11 cellular contexts compared by ENCODE assay signal in the genomic region with DNA sequence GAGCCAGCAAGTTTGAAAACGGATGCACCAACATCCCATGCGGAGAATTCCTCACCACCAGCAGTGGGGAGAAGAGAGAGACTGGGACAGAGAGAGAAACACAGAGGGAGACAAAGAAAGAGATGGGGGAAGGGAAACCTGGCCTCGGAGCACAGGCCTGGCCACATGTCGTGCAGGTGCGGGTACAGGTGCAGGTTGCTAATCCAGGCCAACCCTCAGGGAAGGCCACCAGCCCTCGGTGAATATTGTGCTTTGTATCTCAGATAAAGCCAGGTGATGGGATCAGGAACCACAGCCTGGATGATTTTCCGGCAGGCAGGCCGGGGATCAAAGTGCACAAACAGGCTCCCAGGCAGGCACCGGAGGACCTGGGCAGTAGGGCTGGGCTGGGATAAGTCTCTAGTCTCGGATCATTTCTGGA. TPM values are rescaled to one million over a fixed set of nuclear protein-coding genes. Genes with fewer than 3 reads are reported as not detected.
DNase-seq lines count a peak whose midpoint lies in the region; ATAC-seq lines count a peak whose summit lies in the region.
"Had no signal": no experiment of that assay in that cellular context is flagged by ENCODE, and none has a peak within 500 bp of the region (broad histone marks: within the 10 kb centered on the region; RNA-seq: fewer than 3 reads in every experiment).

No MANE protein-coding gene starts in this region.

- H3K4me3 ChIP-seq in H7 (ENCODE audit: insufficient read depth, low read depth, low read length) (no peak overlapping the region), iPS DF 6.9 (ENCODE audit: low read length) (no peak overlapping the region)

- H3K9me3 Mint-ChIP-seq in activated naive CD8-positive, alpha-beta T cell treated with anti-CD3 and anti-CD28 coated beads for 36 hours, result no peaks in the 10 kb centered on the region
- peaks cover 7% of the 10 kb centered on the region for H3K9me3 Mint-ChIP-seq in activated T-helper 17 cell treated with anti-CD3 and anti-CD28 coated beads, Interleukin-2, amount 50 U/mL, for 72 hours
- H3K9me3 Mint-ChIP-seq: CD8-positive, alpha-beta T cell had no signal

- WGBS in iPS DF 6.9 (ENCODE audit: insufficient coverage, insufficient read length), result no CpG with 5 or more reads among the region's 10 CpGs

- intact Hi-C loops in posterior vena cava (cut with DNase I), result loop anchor here in 1 of 2 donors (5.0 kb wide), 1 partner anchor 43 kb away; no protein-coding TSS in a partner anchor

- peaks cover 15% of the 10 kb centered on the region for H3K27me3 ChIP-seq in H7 (ENCODE audit: control insufficient read depth, insufficient read depth, low read length)
- H3K27me3 ChIP-seq in iPS DF 6.9 (ENCODE audit: control insufficient read depth, insufficient read depth, low read length), result peaks cover 5% of the 10 kb centered on the region; the same call in 1 of the 2 replicates

- DNase-seq in H7 (peak; percentile 79), SW480 (ENCODE audit: low spot score) (peak; percentile 81), iPS DF 6.9 (ENCODE audit: low read depth, low spot score) (no peak), posterior vena cava (ENCODE audit: low spot score) (peak; percentile 47)
- no peak for DNase-seq in activated naive CD8-positive, alpha-beta T cell treated with anti-CD3 and anti-CD28 coated beads for 36 hours
- DNase-seq in stimulated activated CD4-positive, alpha-beta T cell treated with anti-CD3 and anti-CD28 coated beads, Interleukin-2, amount 100 ng/mL, for 48 hours, result no peak
- DNase-seq: NCI-H510A, SW 1271 had no signal

- H3K4me3 Mint-ChIP-seq in activated naive CD8-positive, alpha-beta T cell treated with anti-CD3 and anti-CD28 coated beads for 36 hours, result no peak overlapping the region
- no peak overlapping the region for H3K4me3 Mint-ChIP-seq in activated T-helper 17 cell treated with anti-CD3 and anti-CD28 coated beads, Interleukin-2, amount 50 U/mL, for 72 hours
- H3K4me3 Mint-ChIP-seq: CD8-positive, alpha-beta T cell had no signal

- peak overlapping the region; percentile 2 for H3K27ac ChIP-seq in iPS DF 6.9 (ENCODE audit: low read length)

- H3K27ac Mint-ChIP-seq in activated naive CD8-positive, alpha-beta T cell treated with anti-CD3 and anti-CD28 coated beads for 36 hours, result no peak overlapping the region
- H3K27ac Mint-ChIP-seq in activated T-helper 17 cell treated with anti-CD3 and anti-CD28 coated beads, Interleukin-2, amount 50 U/mL, for 72 hours, result no peak overlapping the region
- H3K27ac Mint-ChIP-seq: CD8-positive, alpha-beta T cell had no signal

- peaks cover 33% of the 10 kb centered on the region for H3K27me3 Mint-ChIP-seq in activated naive CD8-positive, alpha-beta T cell treated with anti-CD3 and anti-CD28 coated beads for 36 hours
- H3K27me3 Mint-ChIP-seq in activated T-helper 17 cell treated with anti-CD3 and anti-CD28 coated beads, Interleukin-2, amount 50 U/mL, for 72 hours, result peaks cover 15% of the 10 kb centered on the region

- ATAC-seq in HG03442 (IDR thresholded peaks at IDR 0.05; ENCODE audit: unreplicated experiment), result no peak
- no peak for ATAC-seq in activated T-helper 17 cell treated with anti-CD3 and anti-CD28 coated beads, Interleukin-2, amount 50 U/mL, for 72 hours (replicated peaks)
- ATAC-seq: CD8-positive, alpha-beta T cell had no signal

- H3K4me1 ChIP-seq in iPS DF 6.9 (ENCODE audit: control insufficient read depth, insufficient read depth, low read length), result peaks cover 19% of the 10 kb centered on the region

- H3K4me1 Mint-ChIP-seq in activated naive CD8-positive, alpha-beta T cell treated with anti-CD3 and anti-CD28 coated beads for 36 hours, result peaks cover 7% of the 10 kb centered on the region
- H3K4me1 Mint-ChIP-seq in activated T-helper 17 cell treated with anti-CD3 and anti-CD28 coated beads, Interleukin-2, amount 50 U/mL, for 72 hours, result peaks cover 14% of the 10 kb centered on the region

- H3K36me3 ChIP-seq in H7 (replicated peaks; ENCODE audit: control insufficient read depth, insufficient read depth, low read length) (no peaks in the 10 kb centered on the region), iPS DF 6.9 (ENCODE audit: control insufficient read depth, insufficient read depth, low read length) (no peaks in the 10 kb centered on the region; the same call in 1 of the 2 replicates)

- no peaks in the 10 kb centered on the region for H3K36me3 Mint-ChIP-seq in activated naive CD8-positive, alpha-beta T cell treated with anti-CD3 and anti-CD28 coated beads for 36 hours
- H3K36me3 Mint-ChIP-seq in activated T-helper 17 cell treated with anti-CD3 and anti-CD28 coated beads, Interleukin-2, amount 50 U/mL, for 72 hours (ENCODE audit: low read depth), result peaks cover 6% of the 10 kb centered on the region
- H3K36me3 Mint-ChIP-seq: CD8-positive, alpha-beta T cell had no signal

- H3K9me3 ChIP-seq in iPS DF 6.9 (ENCODE audit: control insufficient read depth, insufficient read depth, low read length), result no peaks in the 10 kb centered on the region

RNA-seq across cellular contexts. Expression of a gene that starts 3.8 kb away (rescaled TPM):
- 9.1 and 15.1 TPM in 2 replicates for total RNA-seq in H7 (2014; rRNA removed; shearing (Covaris generic))
- total RNA-seq in posterior vena cava, result 100 to 1,000 TPM; 201 to 215 TPM
- total RNA-seq in activated naive CD8-positive, alpha-beta T cell treated with anti-CD3 and anti-CD28 coated beads for 36 hours, result under 1 TPM; 0.16 to 0.27 TPM
- total RNA-seq in activated T-helper 17 cell treated with anti-CD3 and anti-CD28 coated beads, Interleukin-2, amount 50 U/mL, for 72 hours, result under 1 TPM; 0.56 to 0.58 TPM

Comparison
In these comparisons a context has a peak if more than half of its experiments do, and no peak if none do; other contexts are left out.
1. DNase-seq: peak in H7 (single experiment), SW480 (single experiment) and posterior vena cava (single experiment); none in iPS DF 6.9 (single experiment), activated naive CD8-positive, alpha-beta T cell treated with anti-CD3 and anti-CD28 coated beads for 36 hours (single experiment) and stimulated activated CD4-positive, alpha-beta T cell treated with anti-CD3 and anti-CD28 coated beads, Interleukin-2, amount 100 ng/mL, for 48 hours (0 of 2).
2. RNA of a gene that starts 3.8 kb away (total RNA-seq): 201 to 215 TPM in posterior vena cava; 9.1 to 15.1 TPM in H7, 0.56 to 0.58 TPM in activated T-helper 17 cell treated with anti-CD3 and anti-CD28 coated beads, Interleukin-2, amount 50 U/mL, for 72 hours and 0.16 to 0.27 TPM in activated naive CD8-positive, alpha-beta T cell treated with anti-CD3 and anti-CD28 coated beads for 36 hours; every median in the first group is over 10 times any median in the second.